ENCODE assay signal across 8 cellular contexts in genomic region chr3:155995525-155996370, GRCh38.
DNase-seq lines count a peak whose midpoint lies in the region; ATAC-seq and TF ChIP-seq lines count a peak whose summit lies in the region.

No MANE protein-coding gene starts in this region.

- H3K27me3 ChIP-seq in breast epithelium (no peaks in the 10 kb centered on the region), SU-DHL-6 (ENCODE audit: low read length) (no peaks in the 10 kb centered on the region)

- no peak for TF ChIP-seq POLR2A in breast epithelium (IDR thresholded peaks at IDR 0.05)

- H3K9me3 Mint-ChIP-seq in MCF 10A (ENCODE audit: unreplicated experiment): no peaks in the 10 kb centered on the region

- H3K27me3 Mint-ChIP-seq in MCF 10A (ENCODE audit: insufficient read depth, unreplicated experiment): peaks cover 7% of the 10 kb centered on the region

- no peak overlapping the region for H3K4me2 ChIP-seq in SU-DHL-6 (ENCODE audit: low read depth, low read length, poor library complexity, severe bottlenecking)

- no peaks in the 10 kb centered on the region for H3K36me3 ChIP-seq in breast epithelium
- no peaks in the 10 kb centered on the region for H3K36me3 ChIP-seq in SU-DHL-6 (ENCODE audit: low read length)

- ATAC-seq in HG03097 (IDR thresholded peaks at IDR 0.05; ENCODE audit: low FRiP score, unreplicated experiment) (no peak), HG03039 (IDR thresholded peaks at IDR 0.05; ENCODE audit: unreplicated experiment) (no peak)

- no peak overlapping the region for H2AFZ ChIP-seq in SU-DHL-6 (ENCODE audit: low read depth, low read length, severe bottlenecking)

- H3F3A ChIP-seq in SU-DHL-6 (ENCODE audit: insufficient read depth): no peaks in the 10 kb centered on the region

- no peaks in the 10 kb centered on the region for H3K36me3 Mint-ChIP-seq in MCF 10A (ENCODE audit: insufficient read depth, unreplicated experiment)

- CTCF ChIA-PET in MCF 10A (lab: Yijun Ruan, JAX): interaction anchor here (0.5 to 2.4 kb wide), 7 partner anchors 11 to 1207 kb away, joined by 3 to 6 read pairs (median 3); no protein-coding TSS in a partner anchor

- intact Hi-C loops in MCF 10A (cut with micrococcal nuclease) (loop anchor here (1.0 to 10.0 kb wide), 5 partner anchors 155 to 1207 kb away; no protein-coding TSS in a partner anchor), breast epithelium (cut with DNase I; ENCODE audit: low total_unique reads) (no loop called here)

- H3K4me1 Mint-ChIP-seq in MCF 10A (ENCODE audit: insufficient read depth, unreplicated experiment): no peaks in the 10 kb centered on the region

- H3K4me3 ChIP-seq in breast epithelium (no peak overlapping the region), SU-DHL-6 (ENCODE audit: insufficient read depth, low read length, poor library complexity, severe bottlenecking) (no peak overlapping the region)

- POLR2A ChIA-PET in MCF 10A (lab: Yijun Ruan, JAX): no interaction called here

- peak; percentile 59 for DNase-seq in MCF 10A (ENCODE audit: unreplicated experiment)
- no peak for DNase-seq in breast epithelium (ENCODE audit: low spot score in 2 of 2)
- DNase-seq in NCI-H146 (lab: John Stamatoyannopoulos, UW): peak; percentile 57
- peak; percentile 59 for DNase-seq in iPS-NIHi11 (ENCODE audit: low spot score)
- DNase-seq in activated gamma-delta T cell treated with Interleukin-2 at 50 U/mL for 16 hours: no peak

- no peak overlapping the region for H3K9ac ChIP-seq in SU-DHL-6 (ENCODE audit: low read length)

- no peaks in the 10 kb centered on the region for H3K4me1 ChIP-seq in breast epithelium

- H3K9me3 ChIP-seq in breast epithelium (peaks cover 0 to 15% of the 10 kb centered on the region in 2 donors), SU-DHL-6 (ENCODE audit: insufficient read depth, low read length) (no peaks in the 10 kb centered on the region)

- H3K4me3 Mint-ChIP-seq in MCF 10A (ENCODE audit: unreplicated experiment): no peak overlapping the region

- no peaks in the 10 kb centered on the region for H3K79me2 ChIP-seq in SU-DHL-6 (ENCODE audit: insufficient read depth, low read length)

- no TSS peak for BruUV-seq in MCF 10A (replicated peaks; lab: Mats Ljungman, UMichigan)

- H3K27ac ChIP-seq in breast epithelium (no peak overlapping the region), SU-DHL-6 (ENCODE audit: low read depth, low read length) (no peak overlapping the region)

- peak; percentile 40 for TF ChIP-seq CTCF in MCF 10A (IDR thresholded peaks at IDR 0.05; ENCODE audit: unreplicated experiment)
- no peak for TF ChIP-seq CTCF in breast epithelium (IDR thresholded peaks at IDR 0.05)
- TF ChIP-seq CTCF in SU-DHL-6 (IDR thresholded peaks at IDR 0.05; ENCODE audit: insufficient read depth, low read length, poor library complexity, severe bottlenecking): peak; percentile 17

- no peak overlapping the region for H3K27ac Mint-ChIP-seq in MCF 10A (ENCODE audit: low read depth, unreplicated experiment)

- H4K20me1 ChIP-seq in SU-DHL-6 (ENCODE audit: low read depth, low read length): no peaks in the 10 kb centered on the region

- H3K9me2 ChIP-seq in SU-DHL-6 (replicated peaks; ENCODE audit: insufficient read depth, low read length): no peaks in the 10 kb centered on the region

Comparison
In these comparisons a context has a peak if more than half of its experiments do, and no peak if none do; other contexts are left out.
1. DNase-seq: peak in MCF 10A (single experiment), NCI-H146 (single experiment) and iPS-NIHi11 (single experiment); none in breast epithelium (0 of 2) and activated gamma-delta T cell treated with Interleukin-2 at 50 U/mL for 16 hours (single experiment).
2. CTCF ChIP-seq: peak in MCF 10A (single experiment) and SU-DHL-6 (single experiment); none in breast epithelium (0 of 3).